In the genomic region with DNA sequence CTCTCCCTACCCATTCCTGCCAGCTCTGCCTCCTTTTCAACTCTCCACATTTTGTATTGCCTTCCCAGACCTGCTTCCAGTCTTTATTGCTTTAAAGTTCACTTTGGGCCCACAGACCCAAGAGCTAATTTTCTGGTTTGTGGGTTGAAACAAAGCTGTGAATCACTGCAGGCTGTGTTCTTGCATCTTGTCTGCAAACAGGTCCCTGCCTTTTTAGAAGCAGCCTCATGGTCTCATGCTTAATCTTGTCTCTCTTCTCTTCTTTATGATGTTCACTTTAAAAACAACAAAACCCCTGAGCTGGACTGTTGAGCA, we compare ENCODE assay signal across 1 cellular context.
A peak's percentile ranks its signal among the peaks of the same experiment; 100 is the strongest.
TF ChIP-seq lines count a peak whose summit lies in the region.

No MANE protein-coding gene starts in this region.

TF ChIP-seq in K562, 482 proteins besides CTCF, POLR2A, EP300 and RAD21 (continued from another document):
- TF ChIP-seq, protein P1, sequence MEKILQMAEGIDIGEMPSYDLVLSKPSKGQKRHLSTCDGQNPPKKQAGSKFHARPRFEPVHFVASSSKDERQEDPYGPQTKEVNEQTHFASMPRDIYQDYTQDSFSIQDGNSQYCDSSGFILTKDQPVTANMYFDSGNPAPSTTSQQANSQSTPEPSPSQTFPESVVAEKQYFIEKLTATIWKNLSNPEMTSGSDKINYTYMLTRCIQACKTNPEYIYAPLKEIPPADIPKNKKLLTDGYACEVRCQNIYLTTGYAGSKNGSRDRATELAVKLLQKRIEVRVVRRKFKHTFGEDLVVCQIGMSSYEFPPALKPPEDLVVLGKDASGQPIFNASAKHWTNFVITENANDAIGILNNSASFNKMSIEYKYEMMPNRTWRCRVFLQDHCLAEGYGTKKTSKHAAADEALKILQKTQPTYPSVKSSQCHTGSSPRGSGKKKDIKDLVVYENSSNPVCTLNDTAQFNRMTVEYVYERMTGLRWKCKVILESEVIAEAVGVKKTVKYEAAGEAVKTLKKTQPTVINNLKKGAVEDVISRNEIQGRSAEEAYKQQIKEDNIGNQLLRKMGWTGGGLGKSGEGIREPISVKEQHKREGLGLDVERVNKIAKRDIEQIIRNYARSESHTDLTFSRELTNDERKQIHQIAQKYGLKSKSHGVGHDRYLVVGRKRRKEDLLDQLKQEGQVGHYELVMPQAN (IDR thresholded peaks at IDR 0.05; ENCODE audit: borderline replicate concordance) = no peak
- TF ChIP-seq ZNF408 (CRISPR knock-in tag; IDR thresholded peaks at IDR 0.05; ENCODE audit: low read depth) (no peak), SOX6 (IDR thresholded peaks at IDR 0.05) (no peak), POLR2B (IDR thresholded peaks at IDR 0.05; ENCODE audit: low read depth, partially characterized antibody) (peak; percentile 25)
- TF ChIP-seq, protein P2, sequence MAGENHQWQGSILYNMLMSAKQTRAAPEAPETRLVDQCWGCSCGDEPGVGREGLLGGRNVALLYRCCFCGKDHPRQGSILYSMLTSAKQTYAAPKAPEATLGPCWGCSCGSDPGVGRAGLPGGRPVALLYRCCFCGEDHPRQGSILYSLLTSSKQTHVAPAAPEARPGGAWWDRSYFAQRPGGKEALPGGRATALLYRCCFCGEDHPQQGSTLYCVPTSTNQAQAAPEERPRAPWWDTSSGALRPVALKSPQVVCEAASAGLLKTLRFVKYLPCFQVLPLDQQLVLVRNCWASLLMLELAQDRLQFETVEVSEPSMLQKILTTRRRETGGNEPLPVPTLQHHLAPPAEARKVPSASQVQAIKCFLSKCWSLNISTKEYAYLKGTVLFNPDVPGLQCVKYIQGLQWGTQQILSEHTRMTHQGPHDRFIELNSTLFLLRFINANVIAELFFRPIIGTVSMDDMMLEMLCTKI (IDR thresholded peaks at IDR 0.05; ENCODE audit: partially characterized antibody) = no peak
- TF ChIP-seq, protein P3, sequence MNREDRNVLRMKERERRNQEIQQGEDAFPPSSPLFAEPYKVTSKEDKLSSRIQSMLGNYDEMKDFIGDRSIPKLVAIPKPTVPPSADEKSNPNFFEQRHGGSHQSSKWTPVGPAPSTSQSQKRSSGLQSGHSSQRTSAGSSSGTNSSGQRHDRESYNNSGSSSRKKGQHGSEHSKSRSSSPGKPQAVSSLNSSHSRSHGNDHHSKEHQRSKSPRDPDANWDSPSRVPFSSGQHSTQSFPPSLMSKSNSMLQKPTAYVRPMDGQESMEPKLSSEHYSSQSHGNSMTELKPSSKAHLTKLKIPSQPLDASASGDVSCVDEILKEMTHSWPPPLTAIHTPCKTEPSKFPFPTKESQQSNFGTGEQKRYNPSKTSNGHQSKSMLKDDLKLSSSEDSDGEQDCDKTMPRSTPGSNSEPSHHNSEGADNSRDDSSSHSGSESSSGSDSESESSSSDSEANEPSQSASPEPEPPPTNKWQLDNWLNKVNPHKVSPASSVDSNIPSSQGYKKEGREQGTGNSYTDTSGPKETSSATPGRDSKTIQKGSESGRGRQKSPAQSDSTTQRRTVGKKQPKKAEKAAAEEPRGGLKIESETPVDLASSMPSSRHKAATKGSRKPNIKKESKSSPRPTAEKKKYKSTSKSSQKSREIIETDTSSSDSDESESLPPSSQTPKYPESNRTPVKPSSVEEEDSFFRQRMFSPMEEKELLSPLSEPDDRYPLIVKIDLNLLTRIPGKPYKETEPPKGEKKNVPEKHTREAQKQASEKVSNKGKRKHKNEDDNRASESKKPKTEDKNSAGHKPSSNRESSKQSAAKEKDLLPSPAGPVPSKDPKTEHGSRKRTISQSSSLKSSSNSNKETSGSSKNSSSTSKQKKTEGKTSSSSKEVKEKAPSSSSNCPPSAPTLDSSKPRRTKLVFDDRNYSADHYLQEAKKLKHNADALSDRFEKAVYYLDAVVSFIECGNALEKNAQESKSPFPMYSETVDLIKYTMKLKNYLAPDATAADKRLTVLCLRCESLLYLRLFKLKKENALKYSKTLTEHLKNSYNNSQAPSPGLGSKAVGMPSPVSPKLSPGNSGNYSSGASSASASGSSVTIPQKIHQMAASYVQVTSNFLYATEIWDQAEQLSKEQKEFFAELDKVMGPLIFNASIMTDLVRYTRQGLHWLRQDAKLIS (CRISPR knock-in tag; IDR thresholded peaks at IDR 0.05) = 0 out of 2 replicates have a peak, but pooled peaks have one; percentile 8
- TF ChIP-seq, protein P4, sequence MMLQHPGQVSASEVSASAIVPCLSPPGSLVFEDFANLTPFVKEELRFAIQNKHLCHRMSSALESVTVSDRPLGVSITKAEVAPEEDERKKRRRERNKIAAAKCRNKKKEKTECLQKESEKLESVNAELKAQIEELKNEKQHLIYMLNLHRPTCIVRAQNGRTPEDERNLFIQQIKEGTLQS (IDR thresholded peaks at IDR 0.05) = no peak
- TF ChIP-seq, protein P4 (CRISPR knock-in tag; conservative IDR thresholded peaks at IDR 0.05) = peak; percentile 27; the same call in 1 of the 2 replicates
